In genomic region chr16:30888856-30889499, GRCh38 we compare ENCODE assay signal across 10 cellular contexts.
"Had no signal": no experiment of that assay in that cellular context is flagged by ENCODE, and none has a peak within 500 bp of the region (broad histone marks: within the 10 kb centered on the region; RNA-seq: fewer than 3 reads in every experiment).

No MANE protein-coding gene starts in this region.

- H2AFZ ChIP-seq: parathyroid adenoma had no signal

- ATAC-seq: effector memory CD8-positive, alpha-beta T cell; left lobe of liver had no signal

- H3K4me3 ChIP-seq: tibial nerve had no signal

- H3K27me3 Mint-ChIP-seq: effector memory CD8-positive, alpha-beta T cell had no signal

- H3K4me3 Mint-ChIP-seq: effector memory CD8-positive, alpha-beta T cell; T-helper 1 cell treated with Interleukin-12 subunit alpha and Interleukin-12 subunit beta and Interleukin-4 antibody, amounts not matched to agents 30 μg/mL and 1 μg/mL, for 36 hours had no signal

- H3K27ac ChIP-seq: parathyroid adenoma had no signal

- H3K9me3 Mint-ChIP-seq: effector memory CD8-positive, alpha-beta T cell; T-helper 1 cell treated with Interleukin-12 subunit alpha and Interleukin-12 subunit beta and Interleukin-4 antibody, amounts not matched to agents 30 μg/mL and 1 μg/mL, for 36 hours had no signal

- H3K27ac Mint-ChIP-seq: T-helper 1 cell treated with Interleukin-12 subunit alpha and Interleukin-12 subunit beta and Interleukin-4 antibody, amounts not matched to agents 30 μg/mL and 1 μg/mL, for 36 hours had no signal

- H3K9ac ChIP-seq: parathyroid adenoma had no signal

- DNase-seq: activated CD4-positive, alpha-beta T cell treated with anti-CD3 and anti-CD28 coated beads for 4 hours; activated T-cell treated with anti-CD3 and anti-CD28 coated beads, Interleukin-2, amount 50 U/mL, for 48 hours; caudate nucleus; cortex of kidney; effector memory CD8-positive, alpha-beta T cell; small intestine had no signal

- H3K9me3 ChIP-seq: tibial nerve had no signal

- H3K4me1 ChIP-seq: parathyroid adenoma had no signal

- H3K27me3 ChIP-seq: tibial nerve had no signal

- FAIRE-seq: small intestine had no signal
